Comparison of ENCODE assay signal across 4 cellular contexts in the genomic region with DNA sequence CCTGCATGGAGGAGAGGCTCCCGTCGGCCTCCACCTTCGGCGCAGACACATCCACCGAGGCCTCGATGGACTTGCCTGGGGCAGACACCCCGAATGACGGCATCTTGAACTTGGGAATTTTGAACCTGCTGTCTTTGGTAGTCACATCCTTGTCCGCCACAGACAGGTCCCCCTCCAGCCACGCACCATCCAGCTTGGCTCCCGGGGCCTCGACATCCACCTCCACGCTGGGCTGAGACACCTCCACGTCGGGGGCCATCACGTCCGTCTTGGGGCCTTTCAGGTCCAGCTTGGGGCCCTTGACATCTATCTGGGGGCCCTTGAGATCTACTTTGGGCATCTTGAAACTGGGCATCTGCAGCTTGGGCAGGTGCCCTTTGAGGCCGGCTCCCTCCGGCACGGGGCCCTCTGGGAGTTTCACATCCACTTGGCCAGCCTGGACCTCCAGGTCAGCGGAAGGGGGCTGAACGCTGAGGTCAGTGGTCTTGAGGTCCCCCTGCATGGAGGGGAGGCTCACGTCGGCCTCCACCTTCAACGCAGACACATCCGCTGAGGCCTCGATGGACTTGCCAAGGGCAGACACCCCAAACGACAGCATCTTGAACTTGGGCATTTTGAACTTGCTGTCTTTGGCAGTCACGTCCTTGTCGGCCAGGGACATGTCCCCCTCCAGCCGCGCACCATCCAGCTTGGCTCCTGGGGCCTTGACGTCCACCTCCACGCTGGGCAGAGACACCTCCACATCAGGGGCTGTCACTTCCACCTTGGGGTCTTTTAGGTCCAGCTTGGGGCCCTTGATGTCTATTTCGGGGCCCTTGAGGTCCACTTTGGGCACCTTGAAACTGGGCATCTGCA. TPM values are rescaled to one million over a fixed set of nuclear protein-coding genes. Genes with fewer than 3 reads are reported as not detected.
"Had no signal": no experiment of that assay in that cellular context is flagged by ENCODE, and none has a peak within 500 bp of the region (broad histone marks: within the 10 kb centered on the region; RNA-seq: fewer than 3 reads in every experiment).

No MANE protein-coding gene starts in this region.

RNA-seq across cellular contexts. Expression of gene PLD4, which starts 23.4 kb away (rescaled TPM):
- total RNA-seq: GM23248, H4, H7, HepG2 had no signal
- polyA plus RNA-seq: GM23248, HepG2 had no signal
